In the genomic region with DNA sequence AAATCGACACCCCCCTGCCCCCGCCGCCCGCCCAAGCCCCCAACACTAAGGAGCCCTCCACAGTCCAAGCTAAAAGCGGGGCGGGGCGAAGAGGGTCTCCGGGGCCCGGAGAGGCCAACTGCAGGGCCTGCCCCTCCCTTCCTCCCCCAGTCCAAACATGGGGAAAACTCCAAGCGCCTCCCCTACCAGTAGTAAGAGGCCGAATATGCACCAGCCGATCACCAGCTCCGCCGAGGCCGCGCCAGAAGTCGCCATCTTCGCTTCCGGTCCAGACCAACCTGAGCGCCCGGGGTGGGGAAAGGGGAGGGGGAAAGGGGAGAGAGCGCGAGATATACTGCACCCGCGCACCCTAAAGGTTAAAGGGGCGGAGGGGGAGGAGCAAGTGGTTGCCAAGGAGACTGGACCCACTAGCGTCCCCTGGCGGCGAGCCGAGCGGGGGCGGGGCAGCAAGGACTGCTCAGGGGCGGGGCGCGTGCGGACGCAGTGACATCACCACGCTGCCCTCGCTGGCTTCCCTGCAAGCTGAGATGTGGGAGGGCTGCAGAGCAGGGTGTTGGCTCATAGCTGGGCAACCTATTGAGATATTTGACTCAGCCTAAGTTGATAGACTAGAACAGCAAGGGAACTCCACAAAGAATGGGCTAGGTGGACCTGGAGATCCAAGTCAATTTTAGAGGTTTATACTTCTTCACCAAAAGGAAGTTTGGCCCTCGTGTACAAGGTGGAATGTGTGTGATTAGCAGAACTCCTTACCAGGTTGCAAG, we compare ENCODE assay signal across 8 cellular contexts. TPM values are rescaled to one million over a fixed set of nuclear protein-coding genes. Genes with fewer than 3 reads are reported as not detected.
DNase-seq lines count a peak whose midpoint lies in the region; ATAC-seq and TF ChIP-seq lines count a peak whose summit lies in the region.

A gene (minus strand): TSS at position 384 of the 764 bp plus-strand sequence. CDS start 129 bp downstream, at position 255.

- POLR2A ChIA-PET in CD4-positive, alpha-beta memory T cell (lab: Charles Lee; ENCODE audit: partially characterized antibody): interaction anchor here (0.6 to 3.1 kb wide), 15 partner anchors 9 to 1491 kb away, joined by 3 to 92 read pairs (median 5); a partner anchor contains a TSS
- POLR2A ChIA-PET in activated CD4-positive, alpha-beta memory T cell treated with anti-CD3 and anti-CD28 coated beads for 36 hours (lab: Charles Lee): interaction anchor here (0.7 to 3.4 kb wide), 5 partner anchors 10 to 70 kb away, joined by 3 to 12 read pairs (median 4); a partner anchor contains a TSS

- WGBS in liver: 2% methylated on average over 40 of the region's 40 CpGs

- H3K36me3 Mint-ChIP-seq in CD4-positive, alpha-beta memory T cell: peaks cover 0 to 9% of the 10 kb centered on the region in 2 donors
- peaks cover 5% of the 10 kb centered on the region for H3K36me3 Mint-ChIP-seq in activated CD4-positive, alpha-beta memory T cell treated with anti-CD3 and anti-CD28 coated beads for 36 hours

- H3K36me3 ChIP-seq in CD4-positive, alpha-beta memory T cell (ENCODE audit: insufficient read depth, low read length): no peaks in the 10 kb centered on the region
- no peaks in the 10 kb centered on the region for H3K36me3 ChIP-seq in liver (ENCODE audit: control insufficient read depth in 4 of 4, insufficient read depth in 3 of 4, low read depth in 1 of 4, low read length in 3 of 4)

- CTCF ChIA-PET in CD4-positive, alpha-beta memory T cell (lab: Charles Lee; ENCODE audit: partially characterized antibody): interaction anchor here (0.6 to 4.5 kb wide), 18 partner anchors 10 to 769 kb away, joined by 3 to 93 read pairs (median 4); a partner anchor contains a TSS
- CTCF ChIA-PET in activated CD4-positive, alpha-beta memory T cell treated with anti-CD3 and anti-CD28 coated beads for 36 hours (lab: Charles Lee): interaction anchor here (0.6 to 3.2 kb wide), 19 partner anchors 8 to 369 kb away, joined by 3 to 47 read pairs (median 4); no protein-coding TSS in a partner anchor

- ATAC-seq in GM19438 (IDR thresholded peaks at IDR 0.05; ENCODE audit: low read depth, unreplicated experiment) (peak; percentile 88), HG03575 (IDR thresholded peaks at IDR 0.05; ENCODE audit: extremely low read depth, insufficient number of reproducible peaks, low FRiP score, unreplicated experiment) (peak; percentile 88)

- H3K4me3 Mint-ChIP-seq in CD4-positive, alpha-beta memory T cell: peak within 1 kb of the TSS; percentile 89 to 100 (median 96)
- H3K4me3 Mint-ChIP-seq in activated CD4-positive, alpha-beta memory T cell treated with anti-CD3 and anti-CD28 coated beads for 36 hours: peak within 1 kb of the TSS; percentile 87

- no peaks in the 10 kb centered on the region for H3K27me3 Mint-ChIP-seq in CD4-positive, alpha-beta memory T cell
- H3K27me3 Mint-ChIP-seq in activated CD4-positive, alpha-beta memory T cell treated with anti-CD3 and anti-CD28 coated beads for 36 hours: no peaks in the 10 kb centered on the region

- H3K9me3 ChIP-seq in CD4-positive, alpha-beta memory T cell (ENCODE audit: control insufficient read depth in 1 of 2, low read length in 2 of 2): no peaks in the 10 kb centered on the region
- H3K9me3 ChIP-seq in liver (ENCODE audit: control insufficient read depth in 4 of 4, low read length in 3 of 4): no peaks in the 10 kb centered on the region

- H3K27me3 ChIP-seq in CD4-positive, alpha-beta memory T cell (ENCODE audit: insufficient read depth, low read length): no peaks in the 10 kb centered on the region
- no peaks in the 10 kb centered on the region for H3K27me3 ChIP-seq in liver (ENCODE audit: control insufficient read depth in 4 of 4, insufficient read depth in 4 of 4, low read length in 3 of 4)

- peak within 1 kb of the TSS; percentile 88 for H3K27ac ChIP-seq in CD4-positive, alpha-beta memory T cell (ENCODE audit: low read depth, low read length)
- peak within 1 kb of the TSS; percentile 98 for H3K27ac ChIP-seq in liver (ENCODE audit: low read depth in 1 of 2, low read length in 2 of 2)

- H3K4me3 ChIP-seq in CD4-positive, alpha-beta memory T cell (ENCODE audit: low read length in 2 of 2): peak within 1 kb of the TSS; percentile 24 to 75
- peak within 1 kb of the TSS; percentile 85 to 90 (median 86) for H3K4me3 ChIP-seq in liver (ENCODE audit: low read depth in 1 of 3, low read length in 3 of 3)

- H3K27ac Mint-ChIP-seq in CD4-positive, alpha-beta memory T cell: peak within 1 kb of the TSS; percentile 93 to 100 (median 96)
- H3K27ac Mint-ChIP-seq in activated CD4-positive, alpha-beta memory T cell treated with anti-CD3 and anti-CD28 coated beads for 36 hours: peak within 1 kb of the TSS; percentile 89

- H3K9me3 Mint-ChIP-seq in CD4-positive, alpha-beta memory T cell: no peaks in the 10 kb centered on the region
- H3K9me3 Mint-ChIP-seq in activated CD4-positive, alpha-beta memory T cell treated with anti-CD3 and anti-CD28 coated beads for 36 hours: no peaks in the 10 kb centered on the region

- H3K4me1 Mint-ChIP-seq in CD4-positive, alpha-beta memory T cell: peaks cover 31 to 58% (median 47%) of the 10 kb centered on the region in 4 donors
- peaks cover 46% of the 10 kb centered on the region for H3K4me1 Mint-ChIP-seq in activated CD4-positive, alpha-beta memory T cell treated with anti-CD3 and anti-CD28 coated beads for 36 hours (ENCODE audit: low read depth)

- intact Hi-C loops in CD4-positive, alpha-beta memory T cell (cut with micrococcal nuclease): loop anchor here (1.0 to 10.0 kb wide), 5 partner anchors 19 to 768 kb away; a partner anchor contains a TSS
- intact Hi-C loops in activated CD4-positive, alpha-beta memory T cell treated with anti-CD3 and anti-CD28 coated beads for 36 hours (cut with micrococcal nuclease): loop anchor here (1.0 to 5.0 kb wide), 8 partner anchors 12 to 870 kb away; a partner anchor contains a TSS

- TF ChIP-seq RAD21 in liver (IDR thresholded peaks at IDR 0.05): peak in 1 of 2 donors; percentile 40

- DNase-seq in CD4-positive, alpha-beta memory T cell: peak; percentile 98 to 100 (median 99)
- peak; percentile 95 for DNase-seq in NCI-H82 (lab: John Stamatoyannopoulos, UW)
- DNase-seq in activated CD4-positive, alpha-beta memory T cell treated with anti-CD3 and anti-CD28 coated beads for 36 hours: peak; percentile 99
- DNase-seq in dermis microvascular lymphatic vessel endothelial cell (ENCODE audit: low read depth in 2 of 2): peak; percentile 85 to 88
- peak; percentile 99 for DNase-seq in stimulated activated CD4-positive, alpha-beta T cell treated with anti-CD3 and anti-CD28 coated beads, Interleukin-4, amount 100 ng/mL, for 24 hours

- TF ChIP-seq CTCF in liver (IDR thresholded peaks at IDR 0.05; ENCODE audit: low read depth, low read length, missing input control): peak; percentile 74

- peaks cover 38% of the 10 kb centered on the region for H3K4me1 ChIP-seq in CD4-positive, alpha-beta memory T cell (ENCODE audit: insufficient read depth, low read length)
- peaks cover 7 to 20% (median 16%) of the 10 kb centered on the region in 4 donors for H3K4me1 ChIP-seq in liver (ENCODE audit: control insufficient read depth in 4 of 4, insufficient read depth in 4 of 4, low read length in 3 of 4)

- H3K9ac ChIP-seq in liver (ENCODE audit: low read depth in 1 of 2, low read length in 2 of 2): peak within 1 kb of the TSS; percentile 95 to 97

TF ChIP-seq in liver, 16 proteins besides CTCF, POLR2A, EP300 and RAD21 (continues in another document):
- TF ChIP-seq HNF4G (IDR thresholded peaks at IDR 0.05): peak; percentile 27
- peak in 1 of 2 donors; percentile 54 for TF ChIP-seq GABPA (IDR thresholded peaks at IDR 0.05 in 1 of 2, conservative IDR thresholded peaks at IDR 0.05 in 1 of 2)
- TF ChIP-seq, protein P1, sequence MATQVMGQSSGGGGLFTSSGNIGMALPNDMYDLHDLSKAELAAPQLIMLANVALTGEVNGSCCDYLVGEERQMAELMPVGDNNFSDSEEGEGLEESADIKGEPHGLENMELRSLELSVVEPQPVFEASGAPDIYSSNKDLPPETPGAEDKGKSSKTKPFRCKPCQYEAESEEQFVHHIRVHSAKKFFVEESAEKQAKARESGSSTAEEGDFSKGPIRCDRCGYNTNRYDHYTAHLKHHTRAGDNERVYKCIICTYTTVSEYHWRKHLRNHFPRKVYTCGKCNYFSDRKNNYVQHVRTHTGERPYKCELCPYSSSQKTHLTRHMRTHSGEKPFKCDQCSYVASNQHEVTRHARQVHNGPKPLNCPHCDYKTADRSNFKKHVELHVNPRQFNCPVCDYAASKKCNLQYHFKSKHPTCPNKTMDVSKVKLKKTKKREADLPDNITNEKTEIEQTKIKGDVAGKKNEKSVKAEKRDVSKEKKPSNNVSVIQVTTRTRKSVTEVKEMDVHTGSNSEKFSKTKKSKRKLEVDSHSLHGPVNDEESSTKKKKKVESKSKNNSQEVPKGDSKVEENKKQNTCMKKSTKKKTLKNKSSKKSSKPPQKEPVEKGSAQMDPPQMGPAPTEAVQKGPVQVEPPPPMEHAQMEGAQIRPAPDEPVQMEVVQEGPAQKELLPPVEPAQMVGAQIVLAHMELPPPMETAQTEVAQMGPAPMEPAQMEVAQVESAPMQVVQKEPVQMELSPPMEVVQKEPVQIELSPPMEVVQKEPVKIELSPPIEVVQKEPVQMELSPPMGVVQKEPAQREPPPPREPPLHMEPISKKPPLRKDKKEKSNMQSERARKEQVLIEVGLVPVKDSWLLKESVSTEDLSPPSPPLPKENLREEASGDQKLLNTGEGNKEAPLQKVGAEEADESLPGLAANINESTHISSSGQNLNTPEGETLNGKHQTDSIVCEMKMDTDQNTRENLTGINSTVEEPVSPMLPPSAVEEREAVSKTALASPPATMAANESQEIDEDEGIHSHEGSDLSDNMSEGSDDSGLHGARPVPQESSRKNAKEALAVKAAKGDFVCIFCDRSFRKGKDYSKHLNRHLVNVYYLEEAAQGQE (IDR thresholded peaks at IDR 0.05): peak; percentile 85
- peak; percentile 96 for TF ChIP-seq YY1 (IDR thresholded peaks at IDR 0.05)
- TF ChIP-seq, protein P2, sequence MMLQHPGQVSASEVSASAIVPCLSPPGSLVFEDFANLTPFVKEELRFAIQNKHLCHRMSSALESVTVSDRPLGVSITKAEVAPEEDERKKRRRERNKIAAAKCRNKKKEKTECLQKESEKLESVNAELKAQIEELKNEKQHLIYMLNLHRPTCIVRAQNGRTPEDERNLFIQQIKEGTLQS (IDR thresholded peaks at IDR 0.05): no peak
- TF ChIP-seq TAF1 (conservative IDR thresholded peaks at IDR 0.05): peak; percentile 91
- TF ChIP-seq, protein P3, sequence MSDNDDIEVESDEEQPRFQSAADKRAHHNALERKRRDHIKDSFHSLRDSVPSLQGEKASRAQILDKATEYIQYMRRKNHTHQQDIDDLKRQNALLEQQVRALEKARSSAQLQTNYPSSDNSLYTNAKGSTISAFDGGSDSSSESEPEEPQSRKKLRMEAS (IDR thresholded peaks at IDR 0.05): no peak
- peak; percentile 50 to 67 for TF ChIP-seq HNF4A (conservative IDR thresholded peaks at IDR 0.05)
- peak; percentile 91 for TF ChIP-seq NR2F2 (IDR thresholded peaks at IDR 0.05)

RNA-seq across cellular contexts. Expression of the gene that starts here (rescaled TPM):
- 10 to 100 TPM; 53.8 to 55.7 TPM for total RNA-seq in CD4-positive, alpha-beta memory T cell
- polyA plus RNA-seq in CD4-positive, alpha-beta memory T cell: 10 to 100 TPM; 54.7 to 61.5 TPM
- total RNA-seq in activated CD4-positive, alpha-beta memory T cell treated with anti-CD3 and anti-CD28 coated beads for 36 hours: 10 to 100 TPM; 17.4 to 18.2 TPM
- total RNA-seq in dermis microvascular lymphatic vessel endothelial cell: 10.8 and 16.7 TPM in 2 replicates
- 10 to 100 TPM; 39.3 to 47.2 TPM for total RNA-seq in liver
- polyA plus RNA-seq in liver: 10 to 100 TPM; 33.2 to 54.5 TPM

Comparison
In these comparisons a context has a peak if more than half of its experiments do, and no peak if none do; other contexts are left out.
1. Peak in every context shown above with its lines: DNase-seq, ATAC-seq, H3K4me3 ChIP-seq and H3K27ac ChIP-seq.